ENCODE assay signal across 7 cellular contexts in genomic region chr2:127810156-127810636, GRCh38. TPM values are rescaled to one million over a fixed set of nuclear protein-coding genes. Genes with fewer than 3 reads are reported as not detected.
DNase-seq lines count a peak whose midpoint lies in the region; ATAC-seq and TF ChIP-seq lines count a peak whose summit lies in the region.

No MANE protein-coding gene starts in this region.

- H3K4me1 ChIP-seq in PC-3 (ENCODE audit: insufficient read depth, low read length): peaks cover 20% of the 10 kb centered on the region

- no peaks in the 10 kb centered on the region for H3K27me3 Mint-ChIP-seq in effector memory CD8-positive, alpha-beta T cell
- H3K27me3 Mint-ChIP-seq in naive B cell: peaks cover 0 to 4% (median 0%) of the 10 kb centered on the region in 3 donors

- peak; percentile 10 for ATAC-seq in GM18858 (IDR thresholded peaks at IDR 0.05; ENCODE audit: unreplicated experiment)
- peak; percentile 31 for ATAC-seq in PC-3
- no peak for ATAC-seq in effector memory CD8-positive, alpha-beta T cell (replicated peaks)
- no peak for ATAC-seq in naive B cell (ENCODE audit: low read depth in 2 of 2)
- ATAC-seq in GM18519 (IDR thresholded peaks at IDR 0.05; ENCODE audit: low FRiP score, unreplicated experiment): no peak

- H3K4me1 Mint-ChIP-seq in effector memory CD8-positive, alpha-beta T cell (ENCODE audit: low read depth in 2 of 2): peaks cover 35 to 46% of the 10 kb centered on the region in 2 donors
- peaks cover 42 to 63% (median 53%) of the 10 kb centered on the region in 3 donors for H3K4me1 Mint-ChIP-seq in naive B cell

- intact Hi-C loops in PC-3 (cut with micrococcal nuclease): loop anchor here (5.0 kb wide), 1 partner anchor 217 kb away; the partner anchor contains the start of gene SAP130

- peaks cover 43% of the 10 kb centered on the region for H4K20me1 ChIP-seq in PC-3 (ENCODE audit: low read length)

- no peaks in the 10 kb centered on the region for H3K9me2 ChIP-seq in PC-3 (replicated peaks; ENCODE audit: low read length)

- H3K36me3 ChIP-seq in PC-3 (ENCODE audit: low read depth, low read length): no peaks in the 10 kb centered on the region

- peak overlapping the region; percentile 86 for H3K4me3 ChIP-seq in PC-3 (ENCODE audit: low read length)

- H2AFZ ChIP-seq in PC-3 (ENCODE audit: low read length): peak overlapping the region; percentile 89

- BruUV-seq in PC-3 (replicated peaks; lab: Mats Ljungman, UMichigan): TSS peak; percentile 15

- DNase-seq in PC-3 (peak; percentile 34), naive B cell (no peak), 8988T (no peak), pons (ENCODE audit: low spot score) (no peak)
- DNase-seq in effector memory CD8-positive, alpha-beta T cell: no peak

- peaks cover 57% of the 10 kb centered on the region for H3K79me2 ChIP-seq in PC-3 (ENCODE audit: low read length)

- H3K4me2 ChIP-seq in PC-3 (ENCODE audit: low read length): peak overlapping the region; percentile 84

- H3K27ac ChIP-seq in PC-3 (ENCODE audit: low read length): peak overlapping the region; percentile 61

- peak overlapping the region; percentile 99 for H3K4me3 Mint-ChIP-seq in effector memory CD8-positive, alpha-beta T cell
- peak overlapping the region; percentile 96 to 100 (median 98) for H3K4me3 Mint-ChIP-seq in naive B cell

- H3K9ac ChIP-seq in PC-3 (ENCODE audit: low read length): peak overlapping the region; percentile 95

- H3K27me3 ChIP-seq in PC-3 (ENCODE audit: low read length): no peaks in the 10 kb centered on the region

- peaks cover 36% of the 10 kb centered on the region for H3K36me3 Mint-ChIP-seq in effector memory CD8-positive, alpha-beta T cell (ENCODE audit: insufficient read depth)
- H3K36me3 Mint-ChIP-seq in naive B cell: peaks cover 0 to 13% of the 10 kb centered on the region in 2 donors

- CTCF ChIA-PET in PC-3 (lab: Charles Lee): no interaction called here

- H3F3A ChIP-seq in PC-3 (ENCODE audit: low read length, unreplicated experiment): no peaks in the 10 kb centered on the region

- no peak for TF ChIP-seq CTCF in PC-3 (conservative IDR thresholded peaks at IDR 0.05; ENCODE audit: low read depth, low read length)

- H3K27ac Mint-ChIP-seq in effector memory CD8-positive, alpha-beta T cell: peak overlapping the region; percentile 100
- peak overlapping the region; percentile 97 to 100 (median 99) for H3K27ac Mint-ChIP-seq in naive B cell

- no peaks in the 10 kb centered on the region for H3K9me3 Mint-ChIP-seq in effector memory CD8-positive, alpha-beta T cell
- H3K9me3 Mint-ChIP-seq in naive B cell: no peaks in the 10 kb centered on the region

- H3K9me3 ChIP-seq in PC-3 (ENCODE audit: low read length): no peaks in the 10 kb centered on the region

- POLR2A ChIA-PET in PC-3 (lab: Charles Lee; ENCODE audit: unreplicated experiment): interaction anchor here (0.7 kb wide), 1 partner anchor 108 kb away, joined by 3 read pairs; no protein-coding TSS in a partner anchor

RNA-seq across cellular contexts. Expression of gene WDR33, which starts 0.8 kb away (rescaled TPM):
- total RNA-seq in PC-3 (2014; rRNA removed): 31.4 and 31.7 TPM in 2 replicates
- polyA plus RNA-seq in naive B cell (ENCODE audit: low read depth in 6 of 6): 10 to 100 TPM; 20.5 to 50.4 (median 37.3) TPM

RNA-seq across cellular contexts. Expression of gene POLR2D, which starts 47.8 kb away (rescaled TPM):
- 23.6 and 25.3 TPM in 2 replicates for total RNA-seq in PC-3 (2014; rRNA removed)
- 10 to 100 TPM; 15.9 to 45.1 (median 37.1) TPM for polyA plus RNA-seq in naive B cell (ENCODE audit: low read depth in 6 of 6)

Comparison
In these comparisons a context has a peak if more than half of its experiments do, and no peak if none do; other contexts are left out.
1. ATAC-seq: peak in GM18858 (single experiment) and PC-3 (single experiment); none in effector memory CD8-positive, alpha-beta T cell (single experiment), naive B cell (0 of 2) and GM18519 (single experiment).